6 cellular contexts compared by ENCODE assay signal in genomic region chr4:23388259-23388658, GRCh38.
"Had no signal": no experiment of that assay in that cellular context is flagged by ENCODE, and none has a peak within 500 bp of the region (broad histone marks: within the 10 kb centered on the region; RNA-seq: fewer than 3 reads in every experiment).

No MANE protein-coding gene starts in this region.

- DNase-seq: GM23248, H9, HCEC 1CT, KBM-7 had no signal

- H3K27ac ChIP-seq: GM23248, HL-60 had no signal

- H3K9ac ChIP-seq: GM23248 had no signal

- H3K4me3 ChIP-seq: GM23248 had no signal

- ATAC-seq: HepG2 had no signal
